ENCODE assay signal across 14 cellular contexts in genomic region chr2:53784431-53784830, GRCh38. TPM values are rescaled to one million over a fixed set of nuclear protein-coding genes. Genes with fewer than 3 reads are reported as not detected.
DNase-seq lines count a peak whose midpoint lies in the region; ATAC-seq, FAIRE-seq and TF ChIP-seq lines count a peak whose summit lies in the region.
"Had no signal": no experiment of that assay in that cellular context is flagged by ENCODE, and none has a peak within 500 bp of the region (broad histone marks: within the 10 kb centered on the region; RNA-seq: fewer than 3 reads in every experiment).

No MANE protein-coding gene starts in this region.

- H3K27ac Mint-ChIP-seq in CD4-positive, alpha-beta T cell, result peak overlapping the region; percentile 86
- H3K27ac Mint-ChIP-seq in astrocyte (ENCODE audit: unreplicated experiment) (peak overlapping the region; percentile 73), naive B cell (peak overlapping the region in 4 of 6 donors; percentile 57 to 96 (median 84))

- CTCF ChIA-PET in CD4-positive, alpha-beta T cell (lab: Charles Lee), result no interaction called here

- H3K4me3 ChIP-seq in HFF-Myc (replicated peaks; ENCODE audit: low read depth, low read length) (peak overlapping the region; percentile 71), astrocyte (ENCODE audit: insufficient read depth, low read depth, low read length) (no peak overlapping the region), ovary (no peak overlapping the region), tibial artery (no peak overlapping the region)

- POLR2A ChIA-PET in CD4-positive, alpha-beta T cell (lab: Charles Lee), result interaction anchor here (6.2 kb wide), 1 partner anchor 16 kb away, joined by 82 read pairs; the partner anchor contains the start of gene CHAC2

- H3K4me3 Mint-ChIP-seq in CD4-positive, alpha-beta T cell, result peak overlapping the region; percentile 97
- H3K4me3 Mint-ChIP-seq in astrocyte (ENCODE audit: unreplicated experiment) (peak overlapping the region; percentile 91), naive B cell (peak overlapping the region in 6 of 8 donors; percentile 60 to 98 (median 94))

- TF ChIP-seq CTCF in CD4-positive, alpha-beta T cell (IDR thresholded peaks at IDR 0.05), result no peak
- no peak for TF ChIP-seq CTCF in HFF-Myc (IDR thresholded peaks at IDR 0.05; ENCODE audit: low read depth, low read length, missing control alignments)
- no peak for TF ChIP-seq CTCF in astrocyte (IDR thresholded peaks at IDR 0.05; ENCODE audit: insufficient read depth, low read depth, low read length)
- no peak for TF ChIP-seq CTCF in ovary (IDR thresholded peaks at IDR 0.05)
- no peak for TF ChIP-seq CTCF in tibial artery (IDR thresholded peaks at IDR 0.05)

- peaks cover 99% of the 10 kb centered on the region for H3K79me2 ChIP-seq in astrocyte (ENCODE audit: insufficient read depth, low read length)

- intact Hi-C loops in CD4-positive, alpha-beta T cell (cut with DNase I, micrococcal nuclease), result loop anchor here (2.0 to 10.0 kb wide), 5 partner anchors 14 to 1910 kb away; partner anchors contain the start of genes CLHC1 (in 1 of the 2), PNPT1 (in 1 of the 2), PPP4R3B (in 1 of the 2) and PSME4 (in 1 of the 2)
- intact Hi-C loops in ovary (cut with DNase I), result loop anchor here in 1 of 4 donors (5.0 kb wide), 1 partner anchor 1503 kb away; no protein-coding TSS in a partner anchor
- intact Hi-C loops in tibial artery (cut with DNase I; ENCODE audit: low total_unique reads), result no loop called here

- peak overlapping the region; percentile 90 for H3K4me2 ChIP-seq in astrocyte (ENCODE audit: low read length)

- TF ChIP-seq POLR2A in ovary (IDR thresholded peaks at IDR 0.05), result no peak

- no peak overlapping the region for H3K9ac ChIP-seq in astrocyte (ENCODE audit: low read length)

- no peak overlapping the region for H2AFZ ChIP-seq in astrocyte (ENCODE audit: low read depth, low read length)

- peaks cover 51% of the 10 kb centered on the region for H3K4me1 Mint-ChIP-seq in CD4-positive, alpha-beta T cell (ENCODE audit: low read depth)
- peaks cover 24% of the 10 kb centered on the region for H3K4me1 Mint-ChIP-seq in astrocyte (ENCODE audit: low read depth, unreplicated experiment)
- H3K4me1 Mint-ChIP-seq in naive B cell, result peaks cover 29 to 49% (median 45%) of the 10 kb centered on the region in 3 donors

- peaks cover 38% of the 10 kb centered on the region for H3K36me3 Mint-ChIP-seq in CD4-positive, alpha-beta T cell (ENCODE audit: low read depth)
- H3K36me3 Mint-ChIP-seq in astrocyte (ENCODE audit: low read depth, unreplicated experiment) (peaks cover 2% of the 10 kb centered on the region), naive B cell (peaks cover 6 to 8% of the 10 kb centered on the region in 2 donors)

- H3K27ac ChIP-seq in CD4-positive, alpha-beta T cell (ENCODE audit: low read depth, low read length), result no peak overlapping the region
- H3K27ac ChIP-seq in astrocyte (ENCODE audit: low read depth, low read length) (no peak overlapping the region), ovary (no peak overlapping the region), tibial artery (no peak overlapping the region)
- H3K27ac ChIP-seq: foreskin keratinocyte, RWPE1 had no signal

- H3K9me3 Mint-ChIP-seq in CD4-positive, alpha-beta T cell, result no peaks in the 10 kb centered on the region
- H3K9me3 Mint-ChIP-seq in astrocyte (ENCODE audit: unreplicated experiment), result no peaks in the 10 kb centered on the region
- no peaks in the 10 kb centered on the region for H3K9me3 Mint-ChIP-seq in naive B cell

- TF ChIP-seq EP300 in ovary (IDR thresholded peaks at IDR 0.05), result no peak

- H3K36me3 ChIP-seq in astrocyte (ENCODE audit: insufficient read depth, low read length), result peaks cover 7% of the 10 kb centered on the region
- no peaks in the 10 kb centered on the region for H3K36me3 ChIP-seq in ovary
- peaks cover 0 to 7% (median 0%) of the 10 kb centered on the region in 3 donors for H3K36me3 ChIP-seq in tibial artery

- ATAC-seq in CD4-positive, alpha-beta T cell (ENCODE audit: poor library complexity), result no peak
- ATAC-seq in naive B cell (ENCODE audit: low read depth in 2 of 2) (no peak), HG03520 (IDR thresholded peaks at IDR 0.05; ENCODE audit: unreplicated experiment) (no peak)

- peaks cover 38% of the 10 kb centered on the region for H4K20me1 ChIP-seq in astrocyte (ENCODE audit: insufficient read depth, low read length)

- H3K4me1 ChIP-seq in astrocyte (ENCODE audit: insufficient read depth, low read length) (peaks cover 19% of the 10 kb centered on the region), ovary (ENCODE audit: insufficient read depth) (peaks cover 10% of the 10 kb centered on the region), tibial artery (peaks cover 0 to 40% (median 33%) of the 10 kb centered on the region in 4 donors)

- no peaks in the 10 kb centered on the region for H3K27me3 Mint-ChIP-seq in CD4-positive, alpha-beta T cell
- H3K27me3 Mint-ChIP-seq in astrocyte (ENCODE audit: low read depth, unreplicated experiment), result no peaks in the 10 kb centered on the region
- no peaks in the 10 kb centered on the region for H3K27me3 Mint-ChIP-seq in naive B cell

- H3K27me3 ChIP-seq in CD4-positive, alpha-beta T cell (ENCODE audit: control insufficient read depth, insufficient read depth, low read length), result no peaks in the 10 kb centered on the region
- H3K27me3 ChIP-seq in astrocyte (ENCODE audit: insufficient read depth, low read length) (no peaks in the 10 kb centered on the region), ovary (no peaks in the 10 kb centered on the region), tibial artery (no peaks in the 10 kb centered on the region)
- H3K27me3 ChIP-seq: foreskin keratinocyte had no signal

- no peak for DNase-seq in CD4-positive, alpha-beta T cell
- no peak for DNase-seq in HFF-Myc (ENCODE audit: extremely low read depth, low read depth)
- DNase-seq in astrocyte (ENCODE audit: low read depth), result peak; percentile 23
- no peak for DNase-seq in naive B cell
- no peak for DNase-seq in ovary
- no peak for DNase-seq in hepatic stellate cell (ENCODE audit: low spot score)
- DNase-seq in tibial artery, result no peak
- DNase-seq: activated CD4-positive, alpha-beta T cell treated with anti-CD3 and anti-CD28 coated beads for 48 hours; cerebellar nuclear complex; DMS79; NCI-H1930 had no signal

- no peak for FAIRE-seq in astrocyte (lab: Jason Lieb, UNC)

- no peaks in the 10 kb centered on the region for H3K9me3 ChIP-seq in CD4-positive, alpha-beta T cell (ENCODE audit: control insufficient read depth, low read length)
- H3K9me3 ChIP-seq in astrocyte (ENCODE audit: insufficient read depth, low read depth, low read length) (no peaks in the 10 kb centered on the region), ovary (no peaks in the 10 kb centered on the region), tibial artery (no peaks in the 10 kb centered on the region)

RNA-seq across cellular contexts. Expression of gene ASB3, which starts 2.3 kb away (rescaled TPM):
- total RNA-seq in CD4-positive, alpha-beta T cell, result 10 to 100 TPM; 31.0 to 34.3 TPM
- total RNA-seq in astrocyte (24.6 and 26.4 TPM in 2 replicates), ovary (10 to 100 TPM; 14.6 to 24.8 (median 21.2) TPM)
- polyA plus RNA-seq in naive B cell (ENCODE audit: low read depth in 6 of 6) (10 to 100 TPM; 19.3 to 30.2 (median 21.0) TPM), ovary (10 to 100 TPM in 1 of 2 donors, 1 to 10 TPM in 1; 9.6 to 16.9 TPM)

RNA-seq across cellular contexts. Expression of gene ERLEC1, which starts 2.4 kb away (rescaled TPM):
- 10 to 100 TPM; 14.5 to 14.7 TPM for total RNA-seq in CD4-positive, alpha-beta T cell
- total RNA-seq in astrocyte (54.2 and 60.7 TPM in 2 replicates), ovary (100 to 1,000 TPM in 1 of 7 donors, 10 to 100 TPM in 6; 33.0 to 109 (median 40.3) TPM)
- polyA plus RNA-seq in naive B cell (ENCODE audit: low read depth in 6 of 6) (10 to 100 TPM; 23.7 to 54.1 (median 26.3) TPM), ovary (10 to 100 TPM; 48.9 to 63.1 TPM)

RNA-seq across cellular contexts. Expression of gene CHAC2, which starts 16.8 kb away (rescaled TPM):
- under 1 TPM; 0.47 to 0.85 TPM for total RNA-seq in CD4-positive, alpha-beta T cell
- total RNA-seq in astrocyte, result 3.1 and 3.6 TPM in 2 replicates
- polyA plus RNA-seq in naive B cell (ENCODE audit: low read depth in 6 of 6), result 1 to 10 TPM; 1.7 to 5.7 (median 3.3) TPM
- 1 to 10 TPM in 4 of 7 donors, under 1 TPM in 3; 0.48 to 2.0 (median 1.2) TPM for total RNA-seq in ovary
- 1 to 10 TPM in 1 of 2 donors, under 1 TPM in 1; 0.39 to 1.1 TPM for polyA plus RNA-seq in ovary
